2 cellular contexts compared by ENCODE assay signal in genomic region chr19:35992902-35993765, GRCh38.
TF ChIP-seq lines count a peak whose summit lies in the region.

No MANE protein-coding gene starts in this region.

TF ChIP-seq in HEK293, 187 proteins besides CTCF, POLR2A, EP300 and RAD21:
- TF ChIP-seq ZNF121 (tag by site-specific recombination; IDR thresholded peaks at IDR 0.05) (peak; percentile 23; the same call in 1 of the 2 replicates), ZNF513 (tag by site-specific recombination; IDR thresholded peaks at IDR 0.05) (no peak)

TF ChIP-seq in endothelial cell of umbilical vein, 7 proteins besides CTCF, POLR2A, EP300 and RAD21:
- no peak for TF ChIP-seq MYC (IDR thresholded peaks at IDR 0.05; ENCODE audit: low read depth, low read length)
- peak; percentile 1 for TF ChIP-seq EZH2 (IDR thresholded peaks at IDR 0.05; ENCODE audit: borderline replicate concordance, low read depth, low read length, severe bottlenecking)
TF ChIP-seq in endothelial cell of umbilical vein: peak in this region for 1.
